Comparison of ENCODE assay signal across 1 cellular context in genomic region chr1:37859507-37860345, GRCh38.
TF ChIP-seq lines count a peak whose summit lies in the region.

MTF1 (minus strand) TSS chr1:37859592; CDS start chr1:37857658, 1,934 bp downstream.

TF ChIP-seq in HepG2, 621 proteins besides CTCF, POLR2A, EP300 and RAD21 (continued from another document and continues in another):
- TF ChIP-seq ZBTB44 (CRISPR knock-in tag; IDR thresholded peaks at IDR 0.05) (no peak), ZMYM3 (CRISPR knock-in tag; IDR thresholded peaks at IDR 0.05) (no peak), TBL1XR1 (IDR thresholded peaks at IDR 0.05; ENCODE audit: borderline replicate concordance, low read length, partially characterized antibody) (no peak), ZNF605 (CRISPR knock-in tag; IDR thresholded peaks at IDR 0.05) (0 out of 2 replicates have a peak, but pooled peaks have one; percentile 20), PCBP2 (optimal IDR thresholded peaks at IDR 0.05; ENCODE audit: low read depth, low read length, poor library complexity, severe bottlenecking) (no peak), ZNF280D (CRISPR knock-in tag; IDR thresholded peaks at IDR 0.05) (no peak), SMYD3 (CRISPR knock-in tag; IDR thresholded peaks at IDR 0.05) (no peak), SPEN (CRISPR knock-in tag; IDR thresholded peaks at IDR 0.05; ENCODE audit: low read depth) (peak; percentile 29), ZNF597 (CRISPR knock-in tag; IDR thresholded peaks at IDR 0.05) (no peak), PAX8 (CRISPR knock-in tag; IDR thresholded peaks at IDR 0.05; ENCODE audit: borderline replicate concordance) (0 out of 2 replicates have a peak, but pooled peaks have one; percentile 3), TFAP4 (IDR thresholded peaks at IDR 0.05; ENCODE audit: borderline replicate concordance, low read depth) (no peak), CREBL2 (CRISPR knock-in tag; IDR thresholded peaks at IDR 0.05; ENCODE audit: borderline replicate concordance) (no peak), HNF1B (CRISPR knock-in tag; IDR thresholded peaks at IDR 0.05) (0 out of 2 replicates have a peak, but pooled peaks have one; percentile 38), SP5 (CRISPR knock-in tag; IDR thresholded peaks at IDR 0.05; ENCODE audit: borderline replicate concordance, low read depth) (no peak), ZFP1 (CRISPR knock-in tag; IDR thresholded peaks at IDR 0.05) (no peak), ZNF710 (CRISPR knock-in tag; IDR thresholded peaks at IDR 0.05; ENCODE audit: borderline replicate concordance) (peak; percentile 62; the same call in 1 of the 2 replicates), RNF2 (conservative IDR thresholded peaks at IDR 0.05; ENCODE audit: low read depth) (no peak), KDM6A (CRISPR knock-in tag; IDR thresholded peaks at IDR 0.05; ENCODE audit: low read depth) (no peak), ZNF512B (CRISPR knock-in tag; IDR thresholded peaks at IDR 0.05; ENCODE audit: borderline replicate concordance) (0 out of 2 replicates have a peak, but pooled peaks have one; percentile 20), ZNF749 (CRISPR knock-in tag; IDR thresholded peaks at IDR 0.05; ENCODE audit: borderline replicate concordance) (peak; percentile 49; the same call in 1 of the 2 replicates), ZNF572 (CRISPR knock-in tag; IDR thresholded peaks at IDR 0.05) (no peak; the same call in 1 of the 2 replicates), MAF1 (CRISPR knock-in tag; IDR thresholded peaks at IDR 0.05; ENCODE audit: borderline replicate concordance) (no peak), HOXA9 (CRISPR knock-in tag; IDR thresholded peaks at IDR 0.05; ENCODE audit: borderline replicate concordance) (no peak), THAP11 (CRISPR knock-in tag; IDR thresholded peaks at IDR 0.05) (peak; percentile 93), PTBP1 (IDR thresholded peaks at IDR 0.05; ENCODE audit: low read depth, low read length, poor library complexity, severe bottlenecking) (no peak), ATF3 (CRISPR knock-in tag; IDR thresholded peaks at IDR 0.05) (no peak; the same call in 1 of the 2 replicates), MTA1 (CRISPR knock-in tag; IDR thresholded peaks at IDR 0.05; ENCODE audit: borderline replicate concordance) (0 out of 2 replicates have a peak, but pooled peaks have one; percentile 37), ZFP36L1 (CRISPR knock-in tag; IDR thresholded peaks at IDR 0.05) (0 out of 2 replicates have a peak, but pooled peaks have one; percentile 55), ONECUT2 (CRISPR knock-in tag; IDR thresholded peaks at IDR 0.05) (no peak), ZBTB37 (CRISPR knock-in tag; IDR thresholded peaks at IDR 0.05) (no peak), PATZ1 (CRISPR knock-in tag; IDR thresholded peaks at IDR 0.05) (peak; percentile 92), MED8 (CRISPR knock-in tag; IDR thresholded peaks at IDR 0.05; ENCODE audit: insufficient replicate concordance) (peak; percentile 36), NRL (CRISPR knock-in tag; IDR thresholded peaks at IDR 0.05; ENCODE audit: borderline replicate concordance) (no peak; the same call in 1 of the 2 replicates)
